Comparison of ENCODE assay signal across 8 cellular contexts in the genomic region with DNA sequence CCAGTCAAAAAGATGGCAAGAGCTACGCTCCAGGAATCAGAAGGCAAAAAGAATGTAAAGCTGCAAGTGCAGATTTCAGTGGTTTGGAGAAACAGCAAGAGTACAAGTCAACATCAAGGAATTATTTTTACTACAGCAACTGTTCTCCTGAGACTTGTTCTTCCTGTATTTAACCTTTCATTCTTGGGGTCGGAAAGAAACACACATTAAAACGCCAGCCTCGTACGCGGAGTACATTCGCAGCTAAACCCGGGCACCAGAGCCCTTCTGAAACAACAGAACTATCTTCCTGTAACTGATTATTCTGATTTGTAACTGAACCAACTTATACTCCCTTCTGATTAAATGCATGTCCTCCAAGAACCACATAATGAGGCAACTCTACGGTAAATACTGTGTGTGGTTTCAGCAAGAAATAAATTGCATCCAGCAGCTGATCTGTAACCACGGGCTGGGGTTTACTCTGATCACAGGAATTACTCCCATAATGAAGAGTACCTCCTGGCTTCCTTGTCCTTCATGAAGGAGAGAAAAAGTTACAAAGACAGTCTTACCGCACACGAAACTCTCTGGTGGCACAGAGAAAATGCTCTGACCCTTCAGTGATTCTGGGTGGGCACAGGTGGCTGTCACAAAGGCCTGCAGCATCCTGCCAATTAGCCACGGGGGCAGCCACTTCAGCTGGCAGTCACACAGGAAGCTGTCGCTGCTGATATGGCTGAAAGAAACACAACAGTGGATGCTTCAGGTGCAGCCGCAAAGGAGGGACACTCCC.
A peak's percentile ranks its signal among the peaks of the same experiment; 100 is the strongest.
DNase-seq lines count a peak whose midpoint lies in the region; ATAC-seq, FAIRE-seq and TF ChIP-seq lines count a peak whose summit lies in the region.

No MANE protein-coding gene starts in this region.

- H4K91ac ChIP-seq in H1 (replicated peaks; ENCODE audit: insufficient read length, low read length) = no peak overlapping the region

- POLR2A ChIA-PET in H1 (lab: Charles Lee; ENCODE audit: partially characterized antibody) = interaction anchor here (1.0 to 1.1 kb wide), 2 partner anchors 11 to 49 kb away, joined by 3 to 4 read pairs; no protein-coding TSS in a partner anchor

- no peak for TF ChIP-seq POLR2A in H1 (IDR thresholded peaks at IDR 0.05; ENCODE audit: control extremely low read depth in 1 of 2, low read depth in 2 of 2, low read length in 2 of 2)

- no peak overlapping the region for H3K27ac ChIP-seq in H1 (ENCODE audit: low read depth, low read length)

- H3K4me3 ChIP-seq in H1 (ENCODE audit: extremely low read depth in 1 of 4, insufficient read depth in 2 of 4, low read depth in 3 of 4, low read length in 4 of 4) = no peak overlapping the region

- peaks cover 2% of the 10 kb centered on the region; the same call in 1 of the 2 replicates for H3K79me1 ChIP-seq in H1 (ENCODE audit: low read depth, low read length)

- peaks cover 50 to 94% (median 67%) of the 10 kb centered on the region in 4 experiments for H3K36me3 ChIP-seq in H1 (ENCODE audit: control insufficient read depth in 2 of 4, insufficient read depth in 4 of 4, low read length in 3 of 4)

- no peak overlapping the region for H3K18ac ChIP-seq in H1 (ENCODE audit: extremely low read depth, low read length)

- no peak for TF ChIP-seq EP300 in H1 (IDR thresholded peaks at IDR 0.05; ENCODE audit: borderline replicate concordance in 1 of 2, low read depth in 2 of 2, low read length in 2 of 2)

- no peak overlapping the region for H2BK15ac ChIP-seq in H1 (ENCODE audit: low read length)

- peaks cover 0 to 11% of the 10 kb centered on the region in 2 experiments for H4K20me1 ChIP-seq in H1 (replicated peaks in 1 of 2; ENCODE audit: control insufficient read depth in 1 of 2, insufficient read depth in 2 of 2, low read length in 2 of 2)

- no peaks in the 10 kb centered on the region for H3K27me3 ChIP-seq in H1 (replicated peaks in 1 of 4; ENCODE audit: control insufficient read depth in 3 of 4, extremely low read depth in 1 of 4, insufficient read depth in 3 of 4, low read length in 3 of 4)

- 87% methylated on average over 15 of the region's 15 CpGs; no CpG with 5 or more reads in 1 of the 2 experiments for WGBS in H1 (ENCODE audit: extremely low coverage in 1 of 2, insufficient coverage in 1 of 2, insufficient read length in 1 of 2, insufficient replicate concordance in 2 of 2, low coverage in 1 of 2, low lambda C conversion rate in 2 of 2, missing lambda C conversion rate in 1 of 2), 2 experiments

- H2BK5ac ChIP-seq in H1 (ENCODE audit: low read depth, low read length) = no peak overlapping the region

- H3K23ac ChIP-seq in H1 (ENCODE audit: insufficient read length) = no peak overlapping the region

- no peak overlapping the region for H3K9ac ChIP-seq in H1 (replicated peaks in 1 of 4; ENCODE audit: extremely low read depth in 1 of 4, low read depth in 3 of 4, low read length in 3 of 4)

- no peaks in the 10 kb centered on the region for H3K9me3 ChIP-seq in H1 (ENCODE audit: insufficient read depth in 2 of 2, low read depth in 1 of 2, low read length in 1 of 2)

- H4K5ac ChIP-seq in H1 (ENCODE audit: insufficient read length, low read depth, low read length) = no peak overlapping the region

- CTCF ChIA-PET in H1 (lab: Charles Lee; ENCODE audit: partially characterized antibody) = interaction anchor here (1.0 to 4.9 kb wide), 8 partner anchors 10 to 429 kb away, joined by 3 to 28 read pairs (median 8); no protein-coding TSS in a partner anchor

- H2AK5ac ChIP-seq in H1 (ENCODE audit: low read depth, low read length) = no peak overlapping the region

- H3K14ac ChIP-seq in H1 (ENCODE audit: insufficient read length) = no peak overlapping the region

- TF ChIP-seq RAD21 in H1 (IDR thresholded peaks at IDR 0.05 in 1 of 2, conservative IDR thresholded peaks at IDR 0.05 in 1 of 2; ENCODE audit: low read depth in 2 of 2, low read length in 2 of 2) = no peak

- TF ChIP-seq CTCF in H1 (IDR thresholded peaks at IDR 0.05; ENCODE audit: control extremely low read depth in 1 of 3, insufficient read depth in 1 of 3, low read depth in 1 of 3, low read length in 3 of 3) = no peak

- no peak overlapping the region for H3K4me2 ChIP-seq in H1 (ENCODE audit: insufficient read depth in 1 of 2, low read depth in 2 of 2, low read length in 2 of 2)

- peaks cover 0 to 22% of the 10 kb centered on the region in 2 experiments; a peak in 2 of 4 replicates for H3K79me2 ChIP-seq in H1 (ENCODE audit: control insufficient read depth in 1 of 2, insufficient read depth in 2 of 2, low read length in 2 of 2)

- no peak overlapping the region for H2BK120ac ChIP-seq in H1 (replicated peaks; ENCODE audit: low read depth, low read length)

- no peaks in the 10 kb centered on the region; a peak in 1 of 7 replicates for H3K4me1 ChIP-seq in H1 (replicated peaks in 1 of 4; ENCODE audit: control insufficient read depth in 3 of 4, insufficient read depth in 4 of 4, low read length in 3 of 4)

- H2AFZ ChIP-seq in H1 (ENCODE audit: low read length) = no peak overlapping the region

- no peak for FAIRE-seq in H1 (lab: Jason Lieb, UNC)

- H3K56ac ChIP-seq in H1 (replicated peaks; ENCODE audit: insufficient read length, low read depth, low read length) = no peak overlapping the region

- H2BK12ac ChIP-seq in H1 (ENCODE audit: low read depth, low read length) = no peak overlapping the region

- H2BK20ac ChIP-seq in H1 (ENCODE audit: low read length) = no peak overlapping the region

- no peaks in the 10 kb centered on the region for H3K23me2 ChIP-seq in H1 (ENCODE audit: low read depth, low read length)

- DNase-seq in activated CD4-positive, alpha-beta T cell treated with anti-CD3 and anti-CD28 coated beads for 4 hours = peak; percentile 29 to 35
- DNase-seq in H1 (ENCODE audit: low read depth in 1 of 2, low spot score in 2 of 2) (no peak), NCI-H446 treated with DMSO at 0.1 percent for 48 hours (lab: John Stamatoyannopoulos, UW) (no peak), OCI-M2 (lab: John Stamatoyannopoulos, UW; ENCODE audit: unreplicated experiment) (no peak), iPS-NIHi7 (ENCODE audit: extremely low spot score) (no peak)
- peak; percentile 18 for DNase-seq in stimulated activated CD4-positive, alpha-beta T cell treated with anti-CD3 and anti-CD28 coated beads, Interleukin-4, amount 100 ng/mL, for 1 hour

- peak overlapping the region; percentile 45; the same call in 1 of the 2 replicates for H4K8ac ChIP-seq in H1 (ENCODE audit: extremely low read depth, insufficient read depth, low read length)

- ATAC-seq in GM18873 (IDR thresholded peaks at IDR 0.05; ENCODE audit: low FRiP score, unreplicated experiment) (peak; percentile 83), HG02973 (IDR thresholded peaks at IDR 0.05; ENCODE audit: unreplicated experiment) (peak; percentile 89)

- H3K4ac ChIP-seq in H1 (replicated peaks; ENCODE audit: insufficient read length, low read depth, low read length) = no peak overlapping the region

TF ChIP-seq in H1, 55 proteins besides CTCF, POLR2A, EP300 and RAD21:
- no peak for TF ChIP-seq RNF2 (IDR thresholded peaks at IDR 0.05; ENCODE audit: borderline replicate concordance, low read depth, low read length, missing control alignments, poor library complexity, severe bottlenecking)
- no peak for TF ChIP-seq POU5F1 (IDR thresholded peaks at IDR 0.05; ENCODE audit: low read depth, low read length)
- no peak for TF ChIP-seq KDM4A (IDR thresholded peaks at IDR 0.05; ENCODE audit: low read depth, low read length, severe bottlenecking)
- TF ChIP-seq TEAD4 (IDR thresholded peaks at IDR 0.05; ENCODE audit: low read depth, low read length) = no peak
- TF ChIP-seq SP1 (IDR thresholded peaks at IDR 0.05; ENCODE audit: low read depth, low read length) = no peak
- no peak for TF ChIP-seq GABPA (IDR thresholded peaks at IDR 0.05; ENCODE audit: borderline replicate concordance, insufficient read depth, low read length)
- TF ChIP-seq CBX5 (IDR thresholded peaks at IDR 0.05; ENCODE audit: low read depth, low read length) = no peak
- no peak for TF ChIP-seq PHF8 (conservative IDR thresholded peaks at IDR 0.05; ENCODE audit: low read depth, low read length)
- no peak for TF ChIP-seq RBBP5 (IDR thresholded peaks at IDR 0.05; ENCODE audit: borderline replicate concordance, low read depth, low read length)
- TF ChIP-seq NRF1 (IDR thresholded peaks at IDR 0.05; ENCODE audit: low read depth, low read length) = no peak
- no peak for TF ChIP-seq EZH2 (IDR thresholded peaks at IDR 0.05; ENCODE audit: low read depth, low read length, severe bottlenecking)
- no peak for TF ChIP-seq RXRA (IDR thresholded peaks at IDR 0.05; ENCODE audit: insufficient read depth, low read depth, low read length)
- no peak for TF ChIP-seq JUN (IDR thresholded peaks at IDR 0.05; ENCODE audit: low read depth, low read length)
- no peak for TF ChIP-seq CHD1 (IDR thresholded peaks at IDR 0.05; ENCODE audit: low read depth, low read length)
- TF ChIP-seq CREB1 (IDR thresholded peaks at IDR 0.05) = no peak
- TF ChIP-seq TCF12 (IDR thresholded peaks at IDR 0.05; ENCODE audit: low read depth, low read length) = no peak
- no peak for TF ChIP-seq BCL11A (IDR thresholded peaks at IDR 0.05; ENCODE audit: low read depth in 2 of 2, low read length in 2 of 2)

Comparison
In these comparisons a context has a peak if more than half of its experiments do, and no peak if none do; other contexts are left out.
1. DNase-seq: peak in activated CD4-positive, alpha-beta T cell treated with anti-CD3 and anti-CD28 coated beads for 4 hours (2 of 2) and stimulated activated CD4-positive, alpha-beta T cell treated with anti-CD3 and anti-CD28 coated beads, Interleukin-4, amount 100 ng/mL, for 1 hour (single experiment); none in H1 (0 of 2), NCI-H446 treated with DMSO at 0.1 percent for 48 hours (single experiment), OCI-M2 (single experiment) and iPS-NIHi7 (single experiment).